31 cellular contexts compared by ENCODE assay signal in the genomic region with DNA sequence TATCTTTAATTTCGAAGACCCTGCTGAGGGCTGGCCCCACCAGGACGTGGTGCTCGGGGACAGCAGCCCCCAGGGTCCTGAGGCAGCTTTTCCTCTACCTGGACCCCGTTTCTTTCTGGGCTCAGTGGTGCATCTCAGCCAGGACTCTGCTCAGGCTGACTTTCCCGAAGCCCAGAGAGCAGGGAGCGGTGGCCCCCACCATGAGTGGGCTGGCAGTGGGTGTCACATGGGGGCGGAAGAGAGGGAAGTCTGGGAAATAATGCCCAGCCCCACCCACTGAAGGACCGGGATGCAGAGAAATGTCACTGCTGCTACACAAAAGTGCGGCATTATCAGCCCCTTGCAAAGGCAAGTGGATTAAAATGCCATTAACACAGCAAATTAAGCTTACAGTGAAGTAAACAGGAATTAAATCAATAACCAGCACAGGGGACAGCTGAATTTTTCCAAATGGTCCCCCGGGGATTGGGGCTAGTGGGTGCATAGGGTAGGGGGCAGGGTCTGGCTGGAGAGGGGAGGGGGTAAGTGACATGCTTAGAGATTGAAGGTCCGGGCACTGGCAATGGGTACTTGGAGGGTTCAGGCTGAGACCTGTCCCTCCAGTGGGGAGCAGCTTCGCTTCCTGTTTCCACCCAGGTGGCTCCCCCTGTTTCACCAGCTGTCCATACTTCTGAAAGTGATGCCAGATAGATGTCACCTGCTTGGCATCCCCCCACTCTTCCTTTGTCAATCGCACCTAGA.
"Had no signal": no experiment of that assay in that cellular context is flagged by ENCODE, and none has a peak within 500 bp of the region (broad histone marks: within the 10 kb centered on the region; RNA-seq: fewer than 3 reads in every experiment).

No MANE protein-coding gene starts in this region.

- H3K9me3 ChIP-seq: ascending aorta, Peyer's patch, SJSA1 had no signal

- H3K27ac ChIP-seq: ascending aorta, cardiac muscle cell, Peyer's patch, SJSA1 had no signal

- H3K36me3 ChIP-seq: ascending aorta, cardiac muscle cell, Peyer's patch, SJSA1 had no signal

- ATAC-seq: activated CD8-positive, alpha-beta T cell treated with anti-CD3 and anti-CD28 coated beads for 36 hours; activated T-cell treated with anti-CD3 and anti-CD28 coated beads, Interleukin-2, amount 50 U/mL, for 72 hours; activated T-helper 17 cell treated with anti-CD3 and anti-CD28 coated beads, Interleukin-2, amount 50 U/mL, for 72 hours; PC-3 had no signal

- DNase-seq: activated CD4-positive, alpha-beta T cell treated with anti-CD3 and anti-CD28 coated beads, Interleukin-2, amount 10 ng/mL, durations not matched to agents 24 days and 14 days; activated CD4-positive, alpha-beta T cell treated with anti-CD3 and anti-CD28 coated beads, Interleukin-2, amount 50 U/mL, for 4 hours; activated CD8-positive, alpha-beta T cell treated with anti-CD3 and anti-CD28 coated beads for 36 hours; activated effector memory CD4-positive, alpha-beta T cell treated with anti-CD3 and anti-CD28 coated beads, Interleukin-2, amount 50 U/mL, for 16 hours; activated naive CD4-positive, alpha-beta T cell treated with Interleukin-2 at 50 U/mL for 16 hours; activated naive CD8-positive, alpha-beta T cell treated with anti-CD3 and anti-CD28 coated beads, Interleukin-2, amount 10 ng/mL, durations not matched to agents 7 days and 5 days; activated T-cell treated with anti-CD3 and anti-CD28 coated beads, Interleukin-2, amount 50 U/mL, for 1 hour; activated T-cell treated with anti-CD3 and anti-CD28 coated beads, Interleukin-2, amount 50 U/mL, for 72 hours; amygdala; Karpas-422; KBM-7; NCI-H1105; NCI-H1417 treated with DMSO at 0.1 percent for 48 hours; NCI-H187 treated with DMSO at 0.1 percent for 48 hours; NCI-H2081; NCI-H2171 treated with DMSO at 0.1 percent for 48 hours; NCI-H2227 treated with DMSO at 0.1 percent for 48 hours; NCI-H446; NCI-H510A treated with DMSO at 0.1 percent for 48 hours; NCI-H526 treated with DMSO at 0.1 percent for 48 hours; NCI-H774; NK-92 treated with Interleukin-12 subunit alpha and Interleukin-12 subunit beta, amount 100 ng/mL, for 24 hours; PC-3; Peyer's patch; RPMI8226; SHP77 treated with DMSO at 0.1 percent for 48 hours; T1000 had no signal

- H3K4me3 ChIP-seq: ascending aorta, cardiac muscle cell, Peyer's patch, SJSA1 had no signal

- H3K4me1 ChIP-seq: ascending aorta, Peyer's patch, SJSA1 had no signal

- H3K27me3 ChIP-seq: ascending aorta, cardiac muscle cell, Peyer's patch, SJSA1 had no signal
